22 cellular contexts compared by ENCODE assay signal in the genomic region with DNA sequence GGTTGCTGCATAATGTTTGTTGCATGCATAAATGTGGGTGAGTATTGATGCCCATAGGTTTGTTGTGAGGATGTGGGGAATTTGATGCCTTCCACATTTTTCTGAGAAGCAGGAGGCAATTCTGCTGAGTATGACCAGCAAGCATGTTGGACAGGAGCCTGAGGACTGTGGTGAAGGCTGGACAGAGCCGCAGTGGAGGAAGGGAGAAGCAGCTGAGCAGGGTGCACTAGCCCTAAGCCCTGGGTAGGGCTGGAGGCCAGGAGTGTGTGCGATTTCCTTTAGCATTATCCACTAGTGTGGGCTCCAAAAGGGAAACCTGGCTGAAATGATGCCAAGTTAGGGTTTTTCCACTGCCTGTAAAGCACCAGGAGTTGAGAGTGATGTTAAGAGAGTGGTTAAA. TPM values are rescaled to one million over a fixed set of nuclear protein-coding genes. Genes with fewer than 3 reads are reported as not detected.
A peak's percentile ranks its signal among the peaks of the same experiment; 100 is the strongest.
DNase-seq lines count a peak whose midpoint lies in the region; ATAC-seq lines count a peak whose summit lies in the region.
"Had no signal": no experiment of that assay in that cellular context is flagged by ENCODE, and none has a peak within 500 bp of the region (broad histone marks: within the 10 kb centered on the region; RNA-seq: fewer than 3 reads in every experiment).

No MANE protein-coding gene starts in this region.

- ATAC-seq in GM18511 (IDR thresholded peaks at IDR 0.05; ENCODE audit: unreplicated experiment) = no peak
- no peak for ATAC-seq in HG03571 (IDR thresholded peaks at IDR 0.05; ENCODE audit: unreplicated experiment)
- ATAC-seq: activated T-cell treated with anti-CD3 and anti-CD28 coated beads, Interleukin-2, amount 50 U/mL, for 4 hours; right cardiac atrium had no signal

- no peak overlapping the region for H3K4me3 ChIP-seq in skeletal muscle cell (ENCODE audit: low read depth, low read length)
- H3K4me3 ChIP-seq: HAP-1, neural progenitor cell had no signal

- DNase-seq in GM04503 (ENCODE audit: low read depth) (peak; percentile 77), RPMI7951 (ENCODE audit: low read depth) (peak; percentile 95), fibroblast of peridontal ligament (ENCODE audit: extremely low read depth) (peak; percentile 89), skeletal muscle cell (ENCODE audit: low read depth) (peak; percentile 33), HK-2 (ENCODE audit: unreplicated experiment) (no peak)
- no peak for DNase-seq in activated effector memory CD4-positive, alpha-beta T cell treated with anti-CD3 and anti-CD28 coated beads, Interleukin-2, amount 50 U/mL, for 16 hours
- DNase-seq: activated CD4-positive, alpha-beta T cell treated with anti-CD3 and anti-CD28 coated beads for 4 hours; activated T-cell treated with anti-CD3 and anti-CD28 coated beads, Interleukin-2, amount 50 U/mL, for 4 hours; CD4-positive, CD25-positive, alpha-beta regulatory T cell; cerebellar nuclear complex; KG1; mesendoderm; NCI-H1417; NCI-H2227 treated with DMSO at 0.1 percent for 48 hours; right cardiac atrium; SHP77; stimulated activated CD4-positive, alpha-beta T cell treated with anti-CD3 and anti-CD28 coated beads, Interleukin-4, amount 100 ng/mL, for 24 hours had no signal

RNA-seq across cellular contexts. Expression of gene XYLB, which starts 11.9 kb away (rescaled TPM):
- 7.1 and 7.3 TPM in 2 replicates for total RNA-seq in RPMI7951 (2014; rRNA removed; shearing (Covaris generic))

RNA-seq across cellular contexts. Expression of gene SLC22A14, which starts 52.6 kb away (rescaled TPM):
- 0.12 and 0.20 TPM in 2 replicates for total RNA-seq in RPMI7951 (2014; rRNA removed; shearing (Covaris generic))
- total RNA-seq: activated T-cell treated with anti-CD3 and anti-CD28 coated beads, Interleukin-2, amount 50 U/mL, for 4 hours; CD4-positive, CD25-positive, alpha-beta regulatory T cell; endothelial cell of umbilical vein had no signal

Comparison
In these comparisons a context has a peak if more than half of its experiments do, and no peak if none do; other contexts are left out.
1. DNase-seq: peak in GM04503 (single experiment), RPMI7951 (single experiment), fibroblast of peridontal ligament (single experiment) and skeletal muscle cell (single experiment); none in HK-2 (single experiment) and activated effector memory CD4-positive, alpha-beta T cell treated with anti-CD3 and anti-CD28 coated beads, Interleukin-2, amount 50 U/mL, for 16 hours (single experiment).